8 cellular contexts compared by ENCODE assay signal in genomic region chr16:71610936-71611871, GRCh38. TPM values are rescaled to one million over a fixed set of nuclear protein-coding genes. Genes with fewer than 3 reads are reported as not detected.
DNase-seq lines count a peak whose midpoint lies in the region; ATAC-seq lines count a peak whose summit lies in the region.
"Had no signal": no experiment of that assay in that cellular context is flagged by ENCODE, and none has a peak within 500 bp of the region (broad histone marks: within the 10 kb centered on the region; RNA-seq: fewer than 3 reads in every experiment).

No MANE protein-coding gene starts in this region.

- no peaks in the 10 kb centered on the region for H3K27me3 ChIP-seq in endocrine pancreas (ENCODE audit: control insufficient read depth, insufficient read depth, low read length)

- DNase-seq in NCI-H774 (lab: John Stamatoyannopoulos, UW) (peak; percentile 47), myocyte (ENCODE audit: low read depth) (peak; percentile 68)
- DNase-seq in activated CD8-positive, alpha-beta memory T cell treated with anti-CD3 and anti-CD28 coated beads for 24 hours = peak; percentile 92
- DNase-seq in stimulated activated CD8-positive, alpha-beta memory T cell treated with anti-CD3 and anti-CD28 coated beads, Interleukin-7, amount 100 ng/mL, for 24 hours (ENCODE audit: low read depth) = peak; percentile 67

- ATAC-seq in GM18498 (IDR thresholded peaks at IDR 0.05; ENCODE audit: unreplicated experiment) (peak; percentile 60), HG03139 (IDR thresholded peaks at IDR 0.05; ENCODE audit: unreplicated experiment) (peak; percentile 51)

- peak overlapping the region; percentile 29 for H3K4me3 ChIP-seq in endocrine pancreas (ENCODE audit: control insufficient read depth, insufficient read depth, low read length)

- H3K9me3 ChIP-seq in endocrine pancreas (ENCODE audit: control insufficient read depth, low read length) = no peaks in the 10 kb centered on the region

- no peak overlapping the region for H3K9ac ChIP-seq in endocrine pancreas (ENCODE audit: control insufficient read depth, insufficient read depth, low read length)

- H3K4me1 ChIP-seq in endocrine pancreas (ENCODE audit: control insufficient read depth, insufficient read depth, low read length) = peaks cover 6% of the 10 kb centered on the region

- H3K36me3 ChIP-seq in endocrine pancreas (ENCODE audit: control insufficient read depth, insufficient read depth, low read length) = no peaks in the 10 kb centered on the region

RNA-seq across cellular contexts. Expression of gene MARVELD3, which starts 14.8 kb away (rescaled TPM):
- total RNA-seq in myocyte = not detected in 2 replicates
- 0.37 TPM for polyA plus RNA-seq in myocyte (2012)
- total RNA-seq: pulmonary artery endothelial cell had no signal

RNA-seq across cellular contexts. Expression of gene TAT, which starts 34.3 kb away (rescaled TPM):
- total RNA-seq in myocyte = not detected in 2 replicates
- not detected for polyA plus RNA-seq in myocyte (2012)
- total RNA-seq: pulmonary artery endothelial cell had no signal

Comparison
In these comparisons a context has a peak if more than half of its experiments do, and no peak if none do; other contexts are left out.
1. Peak in every context shown above with its lines: DNase-seq, ATAC-seq and H3K4me3 ChIP-seq.